24 cellular contexts compared by ENCODE assay signal in the genomic region with DNA sequence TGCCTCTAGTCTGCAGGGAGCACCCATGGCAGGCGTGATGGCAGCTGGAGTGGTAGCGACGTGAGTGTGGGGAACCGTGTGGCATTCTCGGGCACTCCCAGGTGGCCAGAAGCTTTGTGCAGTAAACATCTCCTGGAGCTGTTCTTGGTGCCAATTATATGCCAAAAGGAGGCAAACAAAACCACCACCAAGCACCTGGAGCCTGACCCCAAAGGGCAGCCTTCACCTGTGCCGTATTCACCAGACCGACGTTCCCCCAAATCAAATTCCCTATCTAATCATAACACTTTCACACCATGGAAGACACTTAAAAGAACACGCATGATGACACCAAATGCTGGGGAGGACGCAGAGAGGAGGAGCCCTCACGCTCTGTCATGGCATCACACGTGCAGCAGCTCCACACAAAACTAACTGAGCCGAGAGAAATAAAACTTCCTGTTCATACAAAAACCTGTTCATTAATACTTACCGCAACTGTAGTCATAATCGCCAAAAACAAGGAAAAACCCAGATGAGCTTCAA.
DNase-seq lines count a peak whose midpoint lies in the region; ATAC-seq, FAIRE-seq and TF ChIP-seq lines count a peak whose summit lies in the region.
"Had no signal": no experiment of that assay in that cellular context is flagged by ENCODE, and none has a peak within 500 bp of the region (broad histone marks: within the 10 kb centered on the region; RNA-seq: fewer than 3 reads in every experiment).

No MANE protein-coding gene starts in this region.

- no peak overlapping the region for H4K8ac ChIP-seq in trophoblast cell (ENCODE audit: low read depth, low read length)

- no peak overlapping the region for H2BK5ac ChIP-seq in trophoblast cell (ENCODE audit: low read depth, low read length, poor library complexity)

- peak; percentile 46 for ATAC-seq in GM18873 (IDR thresholded peaks at IDR 0.05; ENCODE audit: low FRiP score, unreplicated experiment)
- ATAC-seq in GM21825 (IDR thresholded peaks at IDR 0.05; ENCODE audit: unreplicated experiment) = peak; percentile 2
- ATAC-seq in omental fat pad (ENCODE audit: low FRiP score) = no peak
- ATAC-seq: body of pancreas, gastroesophageal sphincter, GM23338 had no signal

- H3K4me2 ChIP-seq in OCI-LY7 (ENCODE audit: low read length) (peak overlapping the region; percentile 60), trophoblast cell (ENCODE audit: low read length) (no peak overlapping the region)
- H3K4me2 ChIP-seq: GM23338 had no signal

- H4K91ac ChIP-seq in trophoblast cell (ENCODE audit: low read depth, low read length) = no peak overlapping the region

- H3K79me2 ChIP-seq in OCI-LY7 (ENCODE audit: insufficient read depth, low read depth, low read length) (no peaks in the 10 kb centered on the region), trophoblast cell (ENCODE audit: control insufficient read depth, insufficient read depth, low read length, poor library complexity) (no peaks in the 10 kb centered on the region)

- TF ChIP-seq CTCF in OCI-LY7 (conservative IDR thresholded peaks at IDR 0.05; ENCODE audit: low read length) (no peak), omental fat pad (IDR thresholded peaks at IDR 0.05) (no peak)

- no peak overlapping the region for H3K14ac ChIP-seq in trophoblast cell (ENCODE audit: low read length)

- H3K27ac ChIP-seq in OCI-LY7 (ENCODE audit: low read depth, low read length, poor library complexity, severe bottlenecking) = peak overlapping the region; percentile 59
- H3K27ac ChIP-seq in trophoblast cell (ENCODE audit: low read depth, low read length) = no peak overlapping the region
- H3K27ac ChIP-seq: body of pancreas, gastroesophageal sphincter, SK-N-MC, tibial artery, WERI-Rb-1 had no signal

- H4K12ac ChIP-seq in trophoblast cell (ENCODE audit: low read depth, low read length) = no peak overlapping the region

- H3K23ac ChIP-seq in trophoblast cell (ENCODE audit: low read length) = no peak overlapping the region

- peaks cover 23% of the 10 kb centered on the region for H3K9me3 ChIP-seq in OCI-LY7 (ENCODE audit: low read length)
- H3K9me3 ChIP-seq in trophoblast cell (ENCODE audit: insufficient read depth, low read depth, low read length) = peaks cover 9% of the 10 kb centered on the region

- H3K9me2 ChIP-seq in OCI-LY7 (ENCODE audit: insufficient read depth, low read length) = no peaks in the 10 kb centered on the region

- no peaks in the 10 kb centered on the region for H3K79me1 ChIP-seq in trophoblast cell (ENCODE audit: low read length)

- DNase-seq in OCI-LY7 (ENCODE audit: low spot score) (no peak), trophoblast cell (no peak), SW 1271 (lab: John Stamatoyannopoulos, UW) (no peak), omental fat pad (ENCODE audit: low spot score) (no peak), urothelium cell line (ENCODE audit: low spot score) (no peak)
- DNase-seq: activated CD4-positive, alpha-beta T cell treated with anti-CD3 and anti-CD28 coated beads, Interleukin-2, amount 50 U/mL, for 4 hours; activated effector memory CD4-positive, alpha-beta T cell treated with Interleukin-2 at 50 U/mL for 16 hours; body of pancreas; COR-L47; DMS79; effector memory CD4-positive, alpha-beta T cell; KBM-7; NCI-H1436 treated with DMSO at 0.1 percent for 48 hours; NCI-H510A treated with DMSO at 0.1 percent for 48 hours; nephron progenitor cell; small intestine; tibial artery; WERI-Rb-1 had no signal

- no peak overlapping the region for H3K18ac ChIP-seq in trophoblast cell (ENCODE audit: low read length)

- H3K9ac ChIP-seq in trophoblast cell (ENCODE audit: low read length) = no peak overlapping the region

- H2AFZ ChIP-seq in OCI-LY7 (ENCODE audit: low read length) (peak overlapping the region; percentile 17; the same call in 1 of the 2 replicates), trophoblast cell (ENCODE audit: insufficient read depth, low read length, poor library complexity) (no peak overlapping the region)
- H2AFZ ChIP-seq: GM23338 had no signal

- H2BK120ac ChIP-seq in trophoblast cell (ENCODE audit: insufficient read depth, low read length, poor library complexity) = no peak overlapping the region

- CTCF ChIA-PET in OCI-LY7 (lab: Charles Lee; ENCODE audit: unreplicated experiment) = no interaction called here

- no peak for FAIRE-seq in urothelium cell line (lab: Jason Lieb, UNC)
- FAIRE-seq: islet of Langerhans, small intestine had no signal

- POLR2A ChIA-PET in OCI-LY7 (lab: Charles Lee) = interaction anchor here (1.6 kb wide), 1 partner anchor 12 kb away, joined by 4 read pairs; no protein-coding TSS in a partner anchor

- intact Hi-C loops in OCI-LY7 (cut with micrococcal nuclease; ENCODE audit: unreplicated experiment) = no loop called here

- no peak overlapping the region for H2AK5ac ChIP-seq in trophoblast cell (ENCODE audit: low read length)

- H3K4me3 ChIP-seq in OCI-LY7 (ENCODE audit: low read depth, low read length, poor library complexity, severe bottlenecking) (peak overlapping the region; percentile 31), trophoblast cell (ENCODE audit: low read depth, low read length) (peak overlapping the region; percentile 34)
- H3K4me3 ChIP-seq: body of pancreas, gastroesophageal sphincter, GM23338, SK-N-MC, tibial artery had no signal

- H3K4me1 ChIP-seq in OCI-LY7 (ENCODE audit: insufficient read depth, low read length, poor library complexity, severe bottlenecking) (peaks cover 24% of the 10 kb centered on the region), trophoblast cell (ENCODE audit: control insufficient read depth in 1 of 2, insufficient read depth in 2 of 2, low read length in 2 of 2) (peaks cover 2 to 5% of the 10 kb centered on the region in 2 experiments)
- H3K4me1 ChIP-seq: body of pancreas, gastroesophageal sphincter, tibial artery had no signal

- H3K27me3 ChIP-seq in trophoblast cell (ENCODE audit: insufficient read depth, low read length) = no peaks in the 10 kb centered on the region
- H3K27me3 ChIP-seq: body of pancreas, gastroesophageal sphincter, tibial artery had no signal

- H2BK12ac ChIP-seq in trophoblast cell (ENCODE audit: low read length) = no peak overlapping the region

- H3K36me3 ChIP-seq in OCI-LY7 (ENCODE audit: insufficient read depth, low read length) (peaks cover 43% of the 10 kb centered on the region), trophoblast cell (ENCODE audit: control insufficient read depth in 1 of 2, insufficient read depth in 2 of 2, low read length in 2 of 2) (peaks cover 2 to 6% of the 10 kb centered on the region in 2 experiments)

- no CpG with 5 or more reads among the region's 15 CpGs for WGBS in trophoblast cell (ENCODE audit: extremely low coverage, insufficient coverage, insufficient read length)

- H4K20me1 ChIP-seq in OCI-LY7 (ENCODE audit: insufficient read depth, low read length) = no peaks in the 10 kb centered on the region

- BruUV-seq in OCI-LY7 (replicated peaks; lab: Mats Ljungman, UMichigan) = no TSS peak

- no peak overlapping the region for H3K4ac ChIP-seq in trophoblast cell (ENCODE audit: low read depth, low read length)
